In genomic region chr11:1836011-1836945, GRCh38 we compare ENCODE assay signal across 22 cellular contexts. TPM values are rescaled to one million over a fixed set of nuclear protein-coding genes. Genes with fewer than 3 reads are reported as not detected.
DNase-seq lines count a peak whose midpoint lies in the region; ATAC-seq and TF ChIP-seq lines count a peak whose summit lies in the region.
"Had no signal": no experiment of that assay in that cellular context is flagged by ENCODE, and none has a peak within 500 bp of the region (broad histone marks: within the 10 kb centered on the region; RNA-seq: fewer than 3 reads in every experiment).

No MANE protein-coding gene starts in this region.

- no peak for TF ChIP-seq CTCF in mammary epithelial cell (conservative IDR thresholded peaks at IDR 0.05 in 1 of 2, IDR thresholded peaks at IDR 0.05 in 1 of 2; ENCODE audit: extremely low read depth in 1 of 2, insufficient read depth in 1 of 2, low read depth in 1 of 2, low read length in 2 of 2)
- no peak for TF ChIP-seq CTCF in left lung (IDR thresholded peaks at IDR 0.05)

- no peaks in the 10 kb centered on the region for H3K9me3 ChIP-seq in mammary epithelial cell (replicated peaks; ENCODE audit: insufficient read depth, low read length)
- H3K9me3 ChIP-seq in left lung, result no peaks in the 10 kb centered on the region
- H3K9me3 ChIP-seq: BLaER1 treated with 17β-estradiol and CSF1 and Interleukin-3, amounts not matched to agents 10 nM and 100 nM; tibial artery had no signal

- CTCF ChIA-PET in mammary epithelial cell (lab: Charles Lee; ENCODE audit: low non-redundant PET), result interaction anchor here (1.0 to 1.3 kb wide), 2 partner anchors 143 to 184 kb away, joined by 9 to 14 read pairs; no protein-coding TSS in a partner anchor

- DNase-seq in G401 (ENCODE audit: low spot score) (peak; percentile 12), mammary epithelial cell (no peak), left lung (peak; percentile 32 to 80), nucleus accumbens (lab: John Stamatoyannopoulos, UW) (no peak), foreskin melanocyte (no peak)
- DNase-seq in activated CD4-positive, alpha-beta T cell treated with anti-CD3 and anti-CD28 coated beads for 1 hour, result no peak
- DNase-seq: COR-L47, DMS79, GOT3, KBM-7, NCI-H1436, NCI-H446, T-helper 9 cell, tibial artery had no signal

- peak overlapping the region; percentile 83 for H3K9ac ChIP-seq in mammary epithelial cell (ENCODE audit: insufficient read depth, low read length)
- H3K9ac ChIP-seq: parathyroid adenoma had no signal

- WGBS in mammary epithelial cell (ENCODE audit: low coverage, missing lambda C conversion rate), result 24% methylated on average over 23 of the region's 43 CpGs

- dilution Hi-C loops in mammary epithelial cell (cut with HindIII; ENCODE audit: low sequenced_read_pairs), result no loop called here

- H3K4me3 ChIP-seq in mammary epithelial cell (replicated peaks in 1 of 3; ENCODE audit: insufficient read depth in 1 of 3, low read depth in 2 of 3, low read length in 3 of 3) (peak overlapping the region; percentile 44 to 69 (median 64)), left lung (no peak overlapping the region)
- H3K4me3 ChIP-seq: BLaER1 treated with 17β-estradiol and CSF1 and Interleukin-3, amounts not matched to agents 10 nM and 100 nM; tibial artery had no signal

- peaks cover 38% of the 10 kb centered on the region for H3K79me2 ChIP-seq in mammary epithelial cell (ENCODE audit: insufficient read depth, low read length)
- H3K79me2 ChIP-seq: parathyroid adenoma had no signal

- intact Hi-C loops in mammary epithelial cell (cut with micrococcal nuclease), result loop anchor here (5.0 to 10.0 kb wide), 2 partner anchors 41 to 301 kb away; no protein-coding TSS in a partner anchor
- intact Hi-C loops in left lung (cut with DNase I), result loop anchor here in 1 of 2 donors (5.0 to 10.0 kb wide), 2 partner anchors 181 to 316 kb away; no protein-coding TSS in a partner anchor

- BruUV-seq in mammary epithelial cell (replicated peaks; lab: Mats Ljungman, UMichigan), result no TSS peak

- in situ Hi-C loops in G401 (cut with HindIII; ENCODE audit: low sequenced_read_pairs) (no loop called here), mammary epithelial cell (cut with MboI; ENCODE audit: low sequenced_read_pairs in 2 of 2) (loop anchor here in 1 of 2 donors (5.0 to 10.0 kb wide), 2 partner anchors 91 to 139 kb away; partner anchors contain the start of gene KRTAP5-6)

- peak overlapping the region; percentile 99 for H3K4me2 ChIP-seq in mammary epithelial cell (ENCODE audit: insufficient read depth, low read depth, low read length)

- H3K27me3 ChIP-seq in mammary epithelial cell (ENCODE audit: insufficient read depth, low read length) (no peaks in the 10 kb centered on the region), left lung (peaks cover 0 to 21% of the 10 kb centered on the region in 2 donors)

- H3K4me1 ChIP-seq in mammary epithelial cell (ENCODE audit: insufficient read depth, low read length) (peaks cover 69% of the 10 kb centered on the region), left lung (peaks cover 9 to 55% of the 10 kb centered on the region in 2 donors)
- H3K4me1 ChIP-seq: parathyroid adenoma had no signal

- no peaks in the 10 kb centered on the region for H4K20me1 ChIP-seq in mammary epithelial cell (ENCODE audit: insufficient read depth, low read length)

- no peak for ATAC-seq in left lung
- ATAC-seq: sciatic nerve had no signal

- H3K36me3 ChIP-seq in mammary epithelial cell (ENCODE audit: insufficient read depth, low read length), result peaks cover 8% of the 10 kb centered on the region
- no peaks in the 10 kb centered on the region for H3K36me3 ChIP-seq in left lung
- H3K36me3 ChIP-seq: BLaER1 treated with 17β-estradiol and CSF1 and Interleukin-3, amounts not matched to agents 10 nM and 100 nM; tibial artery had no signal

- no peak overlapping the region for H2AFZ ChIP-seq in mammary epithelial cell (ENCODE audit: low read depth, low read length)
- H2AFZ ChIP-seq: parathyroid adenoma had no signal

- H3K27ac ChIP-seq in mammary epithelial cell (ENCODE audit: insufficient read depth, low read depth, low read length), result peak overlapping the region; percentile 86
- H3K27ac ChIP-seq in left lung, result no peak overlapping the region
- H3K27ac ChIP-seq: BLaER1 treated with 17β-estradiol and CSF1 and Interleukin-3, amounts not matched to agents 10 nM and 100 nM; parathyroid adenoma; tibial artery had no signal

RNA-seq across cellular contexts. Expression of gene SYT8, which starts 1.5 kb away (rescaled TPM):
- total RNA-seq in G401 (2014; rRNA removed; shearing (Covaris generic)), result not detected in 2 replicates
- total RNA-seq in mammary epithelial cell (100 to 1,000 TPM; 103 to 209 TPM), left lung (1 to 10 TPM; 6.0 to 8.8 TPM)
- polyA plus RNA-seq in mammary epithelial cell, result 57.2 TPM
- polyA minus RNA-seq in mammary epithelial cell, result 4.9 TPM
- total RNA-seq: HT1080, OCI-LY7 had no signal

RNA-seq across cellular contexts. Expression of gene TNNI2, which starts 2.5 kb away (rescaled TPM):
- total RNA-seq in G401 (2014; rRNA removed; shearing (Covaris generic)), result not detected in 2 replicates
- 10 to 100 TPM in 1 of 2 donors, 1 to 10 TPM in 1; 8.8 to 44.7 TPM for total RNA-seq in mammary epithelial cell
- polyA plus RNA-seq in mammary epithelial cell, result 34.8 TPM
- 4.3 TPM for polyA minus RNA-seq in mammary epithelial cell
- total RNA-seq in left lung, result 1 to 10 TPM; 3.4 to 8.5 TPM
- total RNA-seq: HT1080, sciatic nerve, WTC11 had no signal

RNA-seq across cellular contexts. Expression of gene LSP1, which starts 16.6 kb away (rescaled TPM):
- total RNA-seq in G401 (2014; rRNA removed; shearing (Covaris generic)), result 0.20 TPM in 1 of 2 replicates, not detected in the other
- total RNA-seq in mammary epithelial cell (1 to 10 TPM in 1 of 2 donors, under 1 TPM in 1; 0.17 to 2.0 TPM), left lung (10 to 100 TPM; 29.8 to 76.6 TPM)
- not detected for polyA plus RNA-seq in mammary epithelial cell
- polyA minus RNA-seq in mammary epithelial cell, result not detected

RNA-seq across cellular contexts. Expression of gene PRR33, which starts 55.4 kb away (rescaled TPM):
- total RNA-seq in G401 (2014; rRNA removed; shearing (Covaris generic)), result not detected in 2 replicates
- total RNA-seq in mammary epithelial cell, result not detected
- not detected for polyA plus RNA-seq in mammary epithelial cell
- polyA minus RNA-seq in mammary epithelial cell, result not detected
- not detected for total RNA-seq in left lung
- total RNA-seq: aorta, HT1080, mesothelial cell of epicardium, OCI-LY7, sciatic nerve, WTC11 had no signal
- polyA plus RNA-seq: aorta had no signal

Comparison
In these comparisons a context has a peak if more than half of its experiments do, and no peak if none do; other contexts are left out.
1. DNase-seq: peak in G401 (single experiment) and left lung (2 of 2); none in mammary epithelial cell (single experiment), nucleus accumbens (0 of 56), activated CD4-positive, alpha-beta T cell treated with anti-CD3 and anti-CD28 coated beads for 1 hour (single experiment) and foreskin melanocyte (single experiment).
2. H3K4me3 ChIP-seq: peak in mammary epithelial cell (3 of 3); none in left lung (0 of 2).
3. RNA of gene SYT8, which starts 1.5 kb away (total RNA-seq): 103 to 209 TPM in mammary epithelial cell; 6.0 to 8.8 TPM in left lung and not detected in G401; every median in the first group is over 10 times any median in the second.
4. RNA of gene LSP1, which starts 16.6 kb away (total RNA-seq): 29.8 to 76.6 TPM in left lung; 0.17 to 2.0 TPM in mammary epithelial cell and 0.20 TPM in G401; every median in the first group is over 10 times any median in the second.